Comparison of ENCODE assay signal across 18 cellular contexts in the genomic region with DNA sequence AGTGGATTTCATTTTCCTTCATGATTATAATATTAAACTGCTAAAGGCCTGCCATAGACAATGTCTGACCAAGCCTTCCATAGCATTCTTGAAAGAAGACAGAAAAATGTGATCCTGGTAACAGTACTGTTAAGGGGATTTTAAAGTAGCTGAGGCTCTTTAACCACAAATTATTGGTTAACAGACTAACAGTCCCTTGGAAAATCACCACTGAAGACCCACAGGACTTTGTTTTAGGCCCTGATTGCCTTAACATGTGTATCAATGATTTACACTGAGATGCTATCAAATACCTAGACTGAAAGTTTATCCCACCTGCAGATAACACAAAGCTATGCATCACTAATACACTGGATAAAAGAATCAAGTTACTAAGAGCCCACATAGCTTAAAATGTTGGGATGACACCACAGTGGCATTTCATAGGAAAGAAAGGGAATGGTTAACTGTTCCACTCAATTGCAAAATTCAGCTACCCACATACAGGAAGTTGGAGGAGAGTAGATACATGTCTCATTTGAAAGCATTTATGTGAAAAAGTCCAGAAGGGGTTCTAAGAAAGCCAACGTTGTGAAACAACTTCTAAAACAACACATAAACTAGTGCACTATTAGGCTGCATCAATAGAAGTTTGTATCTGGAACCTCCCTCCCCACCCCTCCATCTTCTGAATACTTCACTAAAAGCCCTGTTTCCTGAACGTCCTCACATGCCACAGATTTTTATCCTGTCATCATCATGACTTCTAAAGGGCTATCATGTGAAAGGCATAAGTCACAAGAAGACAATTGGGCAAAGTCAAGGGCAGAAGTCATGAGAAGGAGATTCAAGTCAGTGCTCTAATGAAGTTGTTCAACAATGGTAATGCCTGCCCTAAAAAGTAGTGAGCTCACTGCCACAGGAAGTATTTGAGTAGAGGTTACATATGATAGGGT. TPM values are rescaled to one million over a fixed set of nuclear protein-coding genes. Genes with fewer than 3 reads are reported as not detected.
"Had no signal": no experiment of that assay in that cellular context is flagged by ENCODE, and none has a peak within 500 bp of the region (broad histone marks: within the 10 kb centered on the region; RNA-seq: fewer than 3 reads in every experiment).

No MANE protein-coding gene starts in this region.

- DNase-seq: activated CD4-positive, alpha-beta T cell treated with anti-CD3 and anti-CD28 coated beads, Interleukin-2, amount 50 U/mL, for 48 hours; activated CD4-positive, CD25-positive, alpha-beta regulatory T cell treated with anti-CD3 and anti-CD28 coated beads, Interleukin-2, amount 50 U/mL, for 72 hours; activated gamma-delta T cell; activated T-cell treated with anti-CD3 and anti-CD28 coated beads, Interleukin-2, amount 50 U/mL, for 48 hours; central memory CD4-positive, alpha-beta T cell; effector CD4-positive, alpha-beta T cell; hypothalamus; naive thymus-derived CD4-positive, alpha-beta T cell; nucleus accumbens; right cardiac atrium; stimulated activated CD4-positive, alpha-beta T cell treated with anti-CD3 and anti-CD28 coated beads, Interleukin-1b, Interleukin-23, amount 100 ng/mL, for 48 hours; stimulated activated naive B cell treated with anti-CD40 and anti-IgM and Interleukin-4, amounts not matched to agents 10 μg/mL and 1 μg/mL and 100 μg/mL, for 72 hours had no signal

- H3K27ac ChIP-seq: coronary artery had no signal

- H3K4me3 ChIP-seq: coronary artery, lung had no signal

RNA-seq across cellular contexts. Expression of a gene that starts 5.7 kb away (rescaled TPM):
- total RNA-seq: endothelial cell of umbilical vein; mononuclear cell; naive thymus-derived CD4-positive, alpha-beta T cell; posterior vena cava; right cardiac atrium had no signal
- polyA plus RNA-seq: endothelial cell of umbilical vein; naive thymus-derived CD4-positive, alpha-beta T cell had no signal

RNA-seq across cellular contexts. Expression of a gene that starts 14.5 kb away (rescaled TPM):
- total RNA-seq: endothelial cell of umbilical vein; mononuclear cell; naive thymus-derived CD4-positive, alpha-beta T cell; posterior vena cava; right cardiac atrium; subcutaneous adipose tissue had no signal
- polyA plus RNA-seq: endothelial cell of umbilical vein; naive thymus-derived CD4-positive, alpha-beta T cell had no signal

RNA-seq across cellular contexts. Expression of a gene that starts 20.4 kb away (rescaled TPM):
- total RNA-seq: endothelial cell of umbilical vein; lung; mononuclear cell; naive thymus-derived CD4-positive, alpha-beta T cell; posterior vena cava; right cardiac atrium; subcutaneous adipose tissue had no signal
- polyA plus RNA-seq: endothelial cell of umbilical vein; naive thymus-derived CD4-positive, alpha-beta T cell had no signal

RNA-seq across cellular contexts. Expression of a gene that starts 32.5 kb away (rescaled TPM):
- total RNA-seq: endothelial cell of umbilical vein; lung; mononuclear cell; naive thymus-derived CD4-positive, alpha-beta T cell; posterior vena cava; right cardiac atrium; subcutaneous adipose tissue had no signal
- polyA plus RNA-seq: endothelial cell of umbilical vein; lung; naive thymus-derived CD4-positive, alpha-beta T cell; right cardiac atrium had no signal

RNA-seq across cellular contexts. Expression of a gene that starts 51.3 kb away (rescaled TPM):
- total RNA-seq: endothelial cell of umbilical vein; lung; mononuclear cell; naive thymus-derived CD4-positive, alpha-beta T cell; posterior vena cava; right cardiac atrium; subcutaneous adipose tissue had no signal
- polyA plus RNA-seq: endothelial cell of umbilical vein; lung; naive thymus-derived CD4-positive, alpha-beta T cell; right cardiac atrium had no signal
